13 cellular contexts compared by ENCODE assay signal in genomic region chr20:5928831-5929715, GRCh38. TPM values are rescaled to one million over a fixed set of nuclear protein-coding genes. Genes with fewer than 3 reads are reported as not detected.
A peak's percentile ranks its signal among the peaks of the same experiment; 100 is the strongest.
DNase-seq lines count a peak whose midpoint lies in the region; ATAC-seq and TF ChIP-seq lines count a peak whose summit lies in the region.
"Had no signal": no experiment of that assay in that cellular context is flagged by ENCODE, and none has a peak within 500 bp of the region (broad histone marks: within the 10 kb centered on the region; RNA-seq: fewer than 3 reads in every experiment).

No MANE protein-coding gene starts in this region.

- no peak for TF ChIP-seq CTCF in epithelial cell of esophagus (IDR thresholded peaks at IDR 0.05; ENCODE audit: insufficient read depth, low read depth, low read length, missing control alignments)

- no peak overlapping the region for H3K4me3 ChIP-seq in epithelial cell of esophagus (ENCODE audit: low read length)

- ATAC-seq in HG02840 (IDR thresholded peaks at IDR 0.05; ENCODE audit: low FRiP score, unreplicated experiment), result no peak
- ATAC-seq: Panc1 had no signal

- in situ Hi-C loops in SK-MEL-5 (cut with HindIII; ENCODE audit: low pct_unique_long_range_greater_than_20kb, low sequenced_read_pairs), result loop anchor here (25.0 kb wide), 1 partner anchor 342 kb away; no protein-coding TSS in a partner anchor

- DNase-seq in HCEC 1CT (peak; percentile 12), SK-MEL-5 (ENCODE audit: low read depth, low spot score) (peak; percentile 26), epithelial cell of esophagus (ENCODE audit: low read depth) (peak; percentile 66), superior temporal gyrus (ENCODE audit: extremely low spot score) (peak; percentile 57), SW 1271 (lab: John Stamatoyannopoulos, UW) (no peak)
- no peak for DNase-seq in stimulated activated CD4-positive, alpha-beta T cell treated with anti-CD3 and anti-CD28 coated beads, Interleukin-4, amount 100 ng/mL, for 24 hours
- DNase-seq: CD8-positive, alpha-beta memory T cell; DMS79 treated with DMSO at 0.1 percent for 48 hours; H7; NCI-H1105 had no signal

RNA-seq across cellular contexts. Expression of gene CHGB, which starts 17.8 kb away (rescaled TPM):
- 4.0 and 4.9 TPM in 2 replicates for total RNA-seq in SK-MEL-5 (2014; rRNA removed; shearing (Covaris generic))
- polyA plus RNA-seq in SK-MEL-5 (2015; cell fraction: cytosol; rRNA removed), result 12.8 and 14.9 TPM in 2 replicates
- 4.6 and 5.3 TPM in 2 replicates for polyA plus RNA-seq in SK-MEL-5 (2015; cell fraction: nucleus; rRNA removed)
- total RNA-seq: NCI-H460 had no signal
- polyA plus RNA-seq: CD8-positive, alpha-beta memory T cell had no signal

RNA-seq across cellular contexts. Expression of gene TRMT6, which starts 21.3 kb away (rescaled TPM):
- 26.9 and 29.1 TPM in 2 replicates for total RNA-seq in SK-MEL-5 (2014; rRNA removed; shearing (Covaris generic))
- polyA plus RNA-seq in SK-MEL-5 (2015; cell fraction: cytosol; rRNA removed), result 25.2 and 25.9 TPM in 2 replicates
- 24.9 and 30.0 TPM in 2 replicates for polyA plus RNA-seq in SK-MEL-5 (2015; cell fraction: nucleus; rRNA removed)

RNA-seq across cellular contexts. Expression of gene MCM8, which starts 21.4 kb away (rescaled TPM):
- total RNA-seq in SK-MEL-5 (2014; rRNA removed; shearing (Covaris generic)), result 25.2 and 25.5 TPM in 2 replicates
- polyA plus RNA-seq in SK-MEL-5 (2015; cell fraction: cytosol; rRNA removed), result 19.7 and 19.9 TPM in 2 replicates
- polyA plus RNA-seq in SK-MEL-5 (2015; cell fraction: nucleus; rRNA removed), result 29.4 and 33.9 TPM in 2 replicates

Comparison
In these comparisons a context has a peak if more than half of its experiments do, and no peak if none do; other contexts are left out.
1. DNase-seq: peak in HCEC 1CT (single experiment), SK-MEL-5 (single experiment), epithelial cell of esophagus (single experiment) and superior temporal gyrus (single experiment); none in SW 1271 (0 of 2) and stimulated activated CD4-positive, alpha-beta T cell treated with anti-CD3 and anti-CD28 coated beads, Interleukin-4, amount 100 ng/mL, for 24 hours (single experiment).